In genomic region chr12:104656921-104657320, GRCh38 we compare ENCODE assay signal across 19 cellular contexts.
A peak's percentile ranks its signal among the peaks of the same experiment; 100 is the strongest.
DNase-seq lines count a peak whose midpoint lies in the region; ATAC-seq and TF ChIP-seq lines count a peak whose summit lies in the region.
"Had no signal": no experiment of that assay in that cellular context is flagged by ENCODE, and none has a peak within 500 bp of the region (broad histone marks: within the 10 kb centered on the region; RNA-seq: fewer than 3 reads in every experiment).

No MANE protein-coding gene starts in this region.

- no peak overlapping the region for H3K23ac ChIP-seq in neuronal stem cell (ENCODE audit: low read depth, low read length, poor library complexity)

- H3K27me3 ChIP-seq in neuronal stem cell (ENCODE audit: control insufficient read depth in 3 of 3, insufficient read depth in 3 of 3, low read depth in 1 of 3, low read length in 3 of 3): no peaks in the 10 kb centered on the region
- H3K27me3 ChIP-seq: BLaER1 treated with 17β-estradiol and CSF1 and Interleukin-3, amounts not matched to agents 10 nM and 100 nM had no signal

- no CpG with 5 or more reads among the region's 5 CpGs for WGBS in neuronal stem cell (ENCODE audit: extremely low coverage in 2 of 2, insufficient read length in 2 of 2, insufficient replicate concordance in 1 of 2), 2 donors

- no peak overlapping the region for H3K4ac ChIP-seq in neuronal stem cell (ENCODE audit: low read length)

- no peak overlapping the region for H2AK5ac ChIP-seq in neuronal stem cell (ENCODE audit: low read depth, low read length)

- H3K9ac ChIP-seq in neuronal stem cell (ENCODE audit: low read depth, low read length, poor library complexity): no peak overlapping the region
- H3K9ac ChIP-seq: BLaER1 treated with 17β-estradiol and CSF1 and Interleukin-3, amounts not matched to agents 10 nM and 100 nM had no signal

- H2BK120ac ChIP-seq in neuronal stem cell (ENCODE audit: low read depth, low read length): no peak overlapping the region

- H2AFZ ChIP-seq in neuronal stem cell (ENCODE audit: low read length): no peak overlapping the region

- no peak overlapping the region for H2BK15ac ChIP-seq in neuronal stem cell (ENCODE audit: low read length)

- H3K4me3 ChIP-seq in neuronal stem cell (ENCODE audit: low read length in 2 of 2): no peak overlapping the region
- H3K4me3 ChIP-seq: BLaER1 treated with 17β-estradiol and CSF1 and Interleukin-3, amounts not matched to agents 10 nM and 100 nM had no signal

- no peak overlapping the region for H3K27ac ChIP-seq in neuronal stem cell (replicated peaks; ENCODE audit: low read length)
- H3K27ac ChIP-seq: VCaP had no signal

- no peak overlapping the region for H2BK5ac ChIP-seq in neuronal stem cell (ENCODE audit: low read length)

- no peak overlapping the region for H3K18ac ChIP-seq in neuronal stem cell (ENCODE audit: low read length)

- H3K79me1 ChIP-seq in neuronal stem cell (ENCODE audit: low read depth, low read length): no peaks in the 10 kb centered on the region

- CTCF ChIA-PET in GM10248 (lab: Yijun Ruan, JAX): interaction anchor here (0.9 to 2.9 kb wide), 2 partner anchors 9 to 275 kb away, joined by 4 to 7 read pairs; no protein-coding TSS in a partner anchor

- ATAC-seq in HG02852 (IDR thresholded peaks at IDR 0.05; ENCODE audit: unreplicated experiment): no peak
- ATAC-seq: esophagus mucosa; Panc1; stimulated activated naive CD8-positive, alpha-beta T cell treated with anti-CD3 and anti-CD28 coated beads, Interleukin-15, amount 100 ng/mL, for 72 hours had no signal

- H2BK12ac ChIP-seq in neuronal stem cell (ENCODE audit: low read length): no peak overlapping the region

- no peak overlapping the region for H3K14ac ChIP-seq in neuronal stem cell (ENCODE audit: low read length)

- no peak overlapping the region for H4K8ac ChIP-seq in neuronal stem cell (ENCODE audit: low read depth, low read length)

- DNase-seq in AG09319 (ENCODE audit: extremely low read depth, low read depth): peak; percentile 83
- DNase-seq in NCI-H2029 treated with DMSO at 0.1 percent for 48 hours (lab: John Stamatoyannopoulos, UW): peak; percentile 46
- peak; percentile 24 for DNase-seq in cerebellum (ENCODE audit: low spot score)
- DNase-seq in midbrain (lab: John Stamatoyannopoulos, UW): peak; percentile 21
- no peak for DNase-seq in activated effector memory CD4-positive, alpha-beta T cell treated with anti-CD3 and anti-CD28 coated beads, Interleukin-2, amount 50 U/mL, for 16 hours
- no peak for DNase-seq in GM10248 (ENCODE audit: extremely low spot score)
- no peak for DNase-seq in neuronal stem cell (ENCODE audit: low spot score)
- DNase-seq: anterior cingulate cortex; dermis blood vessel endothelial cell; DMS53; NCI-H1092 treated with DMSO at 0.1 percent for 48 hours; NCI-H524 treated with DMSO at 0.1 percent for 48 hours; stimulated activated CD4-positive, alpha-beta T cell treated with anti-CD3 and anti-CD28 coated beads, Interleukin-15, amount 100 ng/mL, for 24 hours; stimulated activated naive CD8-positive, alpha-beta T cell treated with anti-CD3 and anti-CD28 coated beads, Interleukin-15, amount 100 ng/mL, for 72 hours had no signal

- no peak overlapping the region for H4K91ac ChIP-seq in neuronal stem cell (ENCODE audit: low read depth, low read length, poor library complexity)

- H3K4me2 ChIP-seq in neuronal stem cell (ENCODE audit: insufficient read depth, low read length, poor library complexity, severe bottlenecking): no peak overlapping the region
- H3K4me2 ChIP-seq: BLaER1 treated with 17β-estradiol and CSF1 and Interleukin-3, amounts not matched to agents 10 nM and 100 nM had no signal

- peaks cover 11 to 20% of the 10 kb centered on the region in 2 donors for H3K4me1 ChIP-seq in neuronal stem cell (ENCODE audit: control insufficient read depth in 2 of 2, insufficient read depth in 1 of 2, low read depth in 1 of 2, low read length in 2 of 2)

- H3K9me3 ChIP-seq in neuronal stem cell (replicated peaks in 1 of 2; ENCODE audit: control insufficient read depth in 2 of 2, insufficient read depth in 1 of 2, low read depth in 1 of 2, low read length in 2 of 2): no peaks in the 10 kb centered on the region
- H3K9me3 ChIP-seq: BLaER1 treated with 17β-estradiol and CSF1 and Interleukin-3, amounts not matched to agents 10 nM and 100 nM had no signal

- POLR2A ChIA-PET in GM10248 (lab: Yijun Ruan, JAX): no interaction called here

- H3K36me3 ChIP-seq in neuronal stem cell (replicated peaks in 1 of 2; ENCODE audit: control insufficient read depth in 2 of 2, insufficient read depth in 2 of 2, low read length in 2 of 2): no peaks in the 10 kb centered on the region

- TF ChIP-seq CTCF in AG09319 (IDR thresholded peaks at IDR 0.05; ENCODE audit: low read depth, low read length) (no peak), GM10248 (IDR thresholded peaks at IDR 0.05; ENCODE audit: control extremely low read depth, extremely low read depth, low read depth, missing control alignments) (no peak)

Comparison
In these comparisons a context has a peak if more than half of its experiments do, and no peak if none do; other contexts are left out.
1. DNase-seq: peak in AG09319 (single experiment), NCI-H2029 treated with DMSO at 0.1 percent for 48 hours (single experiment), cerebellum (single experiment) and midbrain (single experiment); none in activated effector memory CD4-positive, alpha-beta T cell treated with anti-CD3 and anti-CD28 coated beads, Interleukin-2, amount 50 U/mL, for 16 hours (single experiment), GM10248 (single experiment) and neuronal stem cell (single experiment).